Comparison of ENCODE assay signal across 26 cellular contexts in the genomic region with DNA sequence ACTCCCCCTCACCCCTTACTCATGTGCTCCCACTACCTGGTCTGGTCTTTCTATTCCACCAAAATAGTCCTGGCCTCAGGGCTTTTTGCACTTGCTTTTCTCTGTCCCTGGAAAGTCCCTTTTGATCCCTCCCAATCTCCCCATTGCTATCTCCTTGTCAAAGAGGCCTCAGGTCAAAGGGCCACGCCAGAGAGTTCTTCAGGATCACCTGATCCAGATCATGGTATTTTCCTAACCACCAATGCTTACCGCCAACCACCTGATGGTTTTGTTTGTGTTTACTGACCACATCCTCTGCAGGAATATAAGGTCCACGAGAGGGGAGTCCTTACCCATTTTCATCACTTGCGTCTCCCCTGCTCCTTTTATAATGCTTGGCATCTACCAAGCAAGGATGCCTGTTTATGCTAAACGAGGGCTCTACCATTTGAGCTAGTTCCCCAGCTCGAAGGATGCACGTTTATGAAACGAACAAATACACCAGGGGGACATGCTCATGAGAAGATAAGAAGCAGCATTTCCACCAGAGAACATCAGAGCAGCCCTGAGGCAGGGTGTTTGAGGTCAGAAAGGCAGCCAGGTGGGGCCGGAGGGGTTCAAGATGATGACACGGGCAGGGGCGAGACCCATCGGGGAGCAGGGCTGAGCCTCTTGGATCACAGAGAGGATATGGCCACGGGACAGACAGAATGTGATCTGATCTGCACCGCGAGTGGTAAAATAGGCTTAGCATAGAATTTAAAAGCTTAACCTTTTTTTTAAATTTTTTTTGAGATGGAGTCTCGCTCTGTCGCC. TPM values are rescaled to one million over a fixed set of nuclear protein-coding genes. Genes with fewer than 3 reads are reported as not detected.
DNase-seq lines count a peak whose midpoint lies in the region; FAIRE-seq and TF ChIP-seq lines count a peak whose summit lies in the region.
"Had no signal": no experiment of that assay in that cellular context is flagged by ENCODE, and none has a peak within 500 bp of the region (broad histone marks: within the 10 kb centered on the region; RNA-seq: fewer than 3 reads in every experiment).

No MANE protein-coding gene starts in this region.

- peak overlapping the region; percentile 42 for H2AFZ ChIP-seq in neural progenitor cell (replicated peaks)

- peaks cover 2% of the 10 kb centered on the region for H3K36me3 Mint-ChIP-seq in activated CD4-positive, alpha-beta T cell treated with anti-CD3 and anti-CD28 coated beads, Interleukin-2, amount 10 ng/mL, durations not matched to agents 24 days and 14 days (ENCODE audit: low read depth)
- H3K36me3 Mint-ChIP-seq in activated T-helper 1 cell treated with anti-CD3 and anti-CD28 coated beads, Interleukin-12 subunit alpha, Interleukin-12 subunit beta, Interleukin-2, Interleukin-4 antibody, amounts not matched to agents 30 ng/mL and 10 ng/mL and 1 ng/mL, durations not matched to agents 14 hours and 24 hours and 36 hours (ENCODE audit: low read depth) = no peaks in the 10 kb centered on the region
- no peaks in the 10 kb centered on the region for H3K36me3 Mint-ChIP-seq in neural progenitor cell
- H3K36me3 Mint-ChIP-seq: activated naive CD4-positive, alpha-beta T cell treated with anti-CD3 and anti-CD28 coated beads, Interleukin-2, amount 50 U/mL, for 24 hours; immature natural killer cell had no signal

- H3K27me3 Mint-ChIP-seq in activated CD4-positive, alpha-beta T cell treated with anti-CD3 and anti-CD28 coated beads, Interleukin-2, amount 10 ng/mL, durations not matched to agents 24 days and 14 days = no peaks in the 10 kb centered on the region
- no peaks in the 10 kb centered on the region for H3K27me3 Mint-ChIP-seq in activated T-helper 1 cell treated with anti-CD3 and anti-CD28 coated beads, Interleukin-12 subunit alpha, Interleukin-12 subunit beta, Interleukin-2, Interleukin-4 antibody, amounts not matched to agents 30 ng/mL and 10 ng/mL and 1 ng/mL, durations not matched to agents 14 hours and 24 hours and 36 hours (ENCODE audit: insufficient read depth)
- peaks cover 9% of the 10 kb centered on the region for H3K27me3 Mint-ChIP-seq in neural progenitor cell (ENCODE audit: insufficient read depth, low read depth)
- H3K27me3 Mint-ChIP-seq: activated naive CD4-positive, alpha-beta T cell treated with anti-CD3 and anti-CD28 coated beads, Interleukin-2, amount 50 U/mL, for 24 hours; activated T-cell treated with anti-CD3 and anti-CD28 coated beads, Interleukin-2, amount 50 U/mL, for 24 hours had no signal

- H3F3A ChIP-seq in neural progenitor cell (ENCODE audit: low read depth) = peaks cover 8% of the 10 kb centered on the region

- TF ChIP-seq POLR2A in esophagus squamous epithelium (IDR thresholded peaks at IDR 0.05) = no peak

- H3K36me3 ChIP-seq in neural progenitor cell (no peaks in the 10 kb centered on the region), BE2C (no peaks in the 10 kb centered on the region), esophagus squamous epithelium (no peaks in the 10 kb centered on the region)
- H3K36me3 ChIP-seq: gastroesophageal sphincter, HAP-1, left ventricle myocardium inferior, upper lobe of left lung had no signal

- no peaks in the 10 kb centered on the region for H3K9me3 Mint-ChIP-seq in activated CD4-positive, alpha-beta T cell treated with anti-CD3 and anti-CD28 coated beads, Interleukin-2, amount 10 ng/mL, durations not matched to agents 24 days and 14 days
- H3K9me3 Mint-ChIP-seq in activated T-helper 1 cell treated with anti-CD3 and anti-CD28 coated beads, Interleukin-12 subunit alpha, Interleukin-12 subunit beta, Interleukin-2, Interleukin-4 antibody, amounts not matched to agents 30 ng/mL and 10 ng/mL and 1 ng/mL, durations not matched to agents 14 hours and 24 hours and 36 hours = no peaks in the 10 kb centered on the region
- H3K9me3 Mint-ChIP-seq in neural progenitor cell = peaks cover 3% of the 10 kb centered on the region
- H3K9me3 Mint-ChIP-seq: activated naive CD4-positive, alpha-beta T cell treated with anti-CD3 and anti-CD28 coated beads, Interleukin-2, amount 50 U/mL, for 24 hours; activated T-cell treated with anti-CD3 and anti-CD28 coated beads, Interleukin-2, amount 50 U/mL, for 24 hours; CD8-positive, alpha-beta memory T cell; dendritic cell treated with granulocyte-macrophage colony-stimulating factor and Interleukin-4, amounts not matched to agents 40 ng/mL and 50 ng/mL, for 4 days; immature natural killer cell had no signal

- H3K4me3 Mint-ChIP-seq in activated CD4-positive, alpha-beta T cell treated with anti-CD3 and anti-CD28 coated beads, Interleukin-2, amount 10 ng/mL, durations not matched to agents 24 days and 14 days = no peak overlapping the region
- H3K4me3 Mint-ChIP-seq in activated T-helper 1 cell treated with anti-CD3 and anti-CD28 coated beads, Interleukin-12 subunit alpha, Interleukin-12 subunit beta, Interleukin-2, Interleukin-4 antibody, amounts not matched to agents 30 ng/mL and 10 ng/mL and 1 ng/mL, durations not matched to agents 14 hours and 24 hours and 36 hours = no peak overlapping the region
- no peak overlapping the region for H3K4me3 Mint-ChIP-seq in neural progenitor cell
- H3K4me3 Mint-ChIP-seq: activated naive CD4-positive, alpha-beta T cell treated with anti-CD3 and anti-CD28 coated beads, Interleukin-2, amount 50 U/mL, for 24 hours; activated T-cell treated with anti-CD3 and anti-CD28 coated beads, Interleukin-2, amount 50 U/mL, for 24 hours; dendritic cell treated with granulocyte-macrophage colony-stimulating factor and Interleukin-4, amounts not matched to agents 40 ng/mL and 50 ng/mL, for 4 days; WTC11 had no signal

- H3K27ac Mint-ChIP-seq in activated CD4-positive, alpha-beta T cell treated with anti-CD3 and anti-CD28 coated beads, Interleukin-2, amount 10 ng/mL, durations not matched to agents 24 days and 14 days = peak overlapping the region; percentile 51
- H3K27ac Mint-ChIP-seq in activated T-helper 1 cell treated with anti-CD3 and anti-CD28 coated beads, Interleukin-12 subunit alpha, Interleukin-12 subunit beta, Interleukin-2, Interleukin-4 antibody, amounts not matched to agents 30 ng/mL and 10 ng/mL and 1 ng/mL, durations not matched to agents 14 hours and 24 hours and 36 hours = peak overlapping the region; percentile 20
- H3K27ac Mint-ChIP-seq in neural progenitor cell = peak overlapping the region; percentile 47
- H3K27ac Mint-ChIP-seq: activated naive CD4-positive, alpha-beta T cell treated with anti-CD3 and anti-CD28 coated beads, Interleukin-2, amount 50 U/mL, for 24 hours; activated T-cell treated with anti-CD3 and anti-CD28 coated beads, Interleukin-2, amount 50 U/mL, for 24 hours; WTC11 had no signal

- H3K79me2 ChIP-seq in neural progenitor cell (ENCODE audit: low read depth) = no peaks in the 10 kb centered on the region

- peak; percentile 74 for DNase-seq in activated CD4-positive, alpha-beta T cell treated with anti-CD3 and anti-CD28 coated beads, Interleukin-2, amount 10 ng/mL, durations not matched to agents 24 days and 14 days
- no peak for DNase-seq in activated CD4-positive, alpha-beta T cell treated with anti-CD3 and anti-CD28 coated beads for 4 hours
- DNase-seq in HTR-8/SVneo (ENCODE audit: insufficient read length, low spot score) (no peak), neural progenitor cell (ENCODE audit: low spot score) (no peak), BE2C (no peak), occipital lobe (lab: John Stamatoyannopoulos, UW) (no peak), esophagus squamous epithelium (lab: John Stamatoyannopoulos, UW) (no peak)
- no peak for DNase-seq in activated T-helper 1 cell treated with anti-CD3 and anti-CD28 coated beads, Interleukin-12 subunit alpha, Interleukin-12 subunit beta, Interleukin-2, Interleukin-4 antibody, amounts not matched to agents 30 ng/mL and 10 ng/mL and 1 ng/mL, durations not matched to agents 14 hours and 24 hours and 36 hours (ENCODE audit: low spot score)
- DNase-seq: 8988T; activated T-cell treated with anti-CD3 and anti-CD28 coated beads, Interleukin-2, amount 50 U/mL, for 24 hours; CD8-positive, alpha-beta memory T cell; GF-D8; hippocampal formation; immature natural killer cell; left ventricle myocardium inferior; NCI-H1092; NCI-H187; psoas muscle; stimulated activated CD8-positive, alpha-beta memory T cell treated with anti-CD3 and anti-CD28 coated beads, Interleukin-4, amount 100 ng/mL, for 48 hours; T1000; upper lobe of left lung had no signal

- intact Hi-C loops in activated CD4-positive, alpha-beta T cell treated with anti-CD3 and anti-CD28 coated beads, Interleukin-2, amount 10 ng/mL, durations not matched to agents 24 days and 14 days (cut with micrococcal nuclease) = no loop called here
- intact Hi-C loops in activated T-helper 1 cell treated with anti-CD3 and anti-CD28 coated beads, Interleukin-12 subunit alpha, Interleukin-12 subunit beta, Interleukin-2, Interleukin-4 antibody, amounts not matched to agents 30 ng/mL and 10 ng/mL and 1 ng/mL, durations not matched to agents 14 hours and 24 hours and 36 hours (cut with micrococcal nuclease) = no loop called here
- intact Hi-C loops in esophagus squamous epithelium (cut with DNase I) = no loop called here

- H3K27me3 ChIP-seq in neural progenitor cell = peaks cover 31% of the 10 kb centered on the region
- no peaks in the 10 kb centered on the region for H3K27me3 ChIP-seq in BE2C
- H3K27me3 ChIP-seq in esophagus squamous epithelium = no peaks in the 10 kb centered on the region
- H3K27me3 ChIP-seq: gastroesophageal sphincter, upper lobe of left lung had no signal

- TF ChIP-seq CTCF in neural progenitor cell (IDR thresholded peaks at IDR 0.05) = no peak
- no peak for TF ChIP-seq CTCF in BE2C (IDR thresholded peaks at IDR 0.05; ENCODE audit: low read depth, low read length)
- TF ChIP-seq CTCF in esophagus squamous epithelium (IDR thresholded peaks at IDR 0.05) = no peak

- H3K27ac ChIP-seq in neural progenitor cell (no peak overlapping the region), esophagus squamous epithelium (no peak overlapping the region)
- H3K27ac ChIP-seq: gastroesophageal sphincter, left ventricle myocardium inferior, psoas muscle, upper lobe of left lung had no signal

- peaks cover 15% of the 10 kb centered on the region for H3K4me1 Mint-ChIP-seq in activated CD4-positive, alpha-beta T cell treated with anti-CD3 and anti-CD28 coated beads, Interleukin-2, amount 10 ng/mL, durations not matched to agents 24 days and 14 days
- H3K4me1 Mint-ChIP-seq in activated T-helper 1 cell treated with anti-CD3 and anti-CD28 coated beads, Interleukin-12 subunit alpha, Interleukin-12 subunit beta, Interleukin-2, Interleukin-4 antibody, amounts not matched to agents 30 ng/mL and 10 ng/mL and 1 ng/mL, durations not matched to agents 14 hours and 24 hours and 36 hours (ENCODE audit: low read depth) = peaks cover 19% of the 10 kb centered on the region
- peaks cover 17% of the 10 kb centered on the region for H3K4me1 Mint-ChIP-seq in neural progenitor cell

- H3K4me3 ChIP-seq in neural progenitor cell (no peak overlapping the region), BE2C (ENCODE audit: low read depth, low read length) (no peak overlapping the region), esophagus squamous epithelium (no peak overlapping the region)
- H3K4me3 ChIP-seq: gastroesophageal sphincter, HAP-1, left ventricle myocardium inferior, psoas muscle, upper lobe of left lung had no signal

- 70 to 75% methylated on average over 16 to 17 of the region's 17 CpGs for WGBS in esophagus squamous epithelium, 2 donors

- no peak overlapping the region for H3K4me2 ChIP-seq in neural progenitor cell

- no peak overlapping the region for H3K9ac ChIP-seq in neural progenitor cell

- peak; percentile 20 for FAIRE-seq in HTR-8/SVneo (lab: Jason Lieb, UNC)

- H4K20me1 ChIP-seq in neural progenitor cell (ENCODE audit: low read depth) = no peaks in the 10 kb centered on the region

- H3K4me1 ChIP-seq in neural progenitor cell (no peaks in the 10 kb centered on the region), BE2C (no peaks in the 10 kb centered on the region), esophagus squamous epithelium (peaks cover 0 to 22% (median 9%) of the 10 kb centered on the region in 3 donors)

- H3K9me3 ChIP-seq in neural progenitor cell (ENCODE audit: low read depth) (no peaks in the 10 kb centered on the region), BE2C (peaks cover 6% of the 10 kb centered on the region), esophagus squamous epithelium (no peaks in the 10 kb centered on the region)
- H3K9me3 ChIP-seq: gastroesophageal sphincter, left ventricle myocardium inferior, psoas muscle, upper lobe of left lung had no signal

RNA-seq across cellular contexts. Expression of gene FOXK1, which starts 43.1 kb away (rescaled TPM):
- total RNA-seq in activated CD4-positive, alpha-beta T cell treated with anti-CD3 and anti-CD28 coated beads, Interleukin-2, amount 10 ng/mL, durations not matched to agents 24 days and 14 days = 36.6 TPM in 2 replicates
- total RNA-seq in activated T-helper 1 cell treated with anti-CD3 and anti-CD28 coated beads, Interleukin-12 subunit alpha, Interleukin-12 subunit beta, Interleukin-2, Interleukin-4 antibody, amounts not matched to agents 30 ng/mL and 10 ng/mL and 1 ng/mL, durations not matched to agents 14 hours and 24 hours and 36 hours = 37.7 and 37.9 TPM in 2 replicates
- total RNA-seq in neural progenitor cell (ENCODE audit: low replicate concordance) = 11.1 and 22.4 TPM in 2 replicates
- 26.0 TPM for polyA plus RNA-seq in BE2C (2012; ENCODE audit: insufficient read depth, insufficient read length, low read depth)
- 19.8 TPM for total RNA-seq in occipital lobe
- total RNA-seq in esophagus squamous epithelium = 10 to 100 TPM; 11.9 to 25.7 (median 15.9) TPM
